15 cellular contexts compared by ENCODE assay signal in genomic region chr6:107066697-107067659, GRCh38. TPM values are rescaled to one million over a fixed set of nuclear protein-coding genes. Genes with fewer than 3 reads are reported as not detected.
A peak's percentile ranks its signal among the peaks of the same experiment; 100 is the strongest.
DNase-seq lines count a peak whose midpoint lies in the region; ATAC-seq and TF ChIP-seq lines count a peak whose summit lies in the region.
"Had no signal": no experiment of that assay in that cellular context is flagged by ENCODE, and none has a peak within 500 bp of the region (broad histone marks: within the 10 kb centered on the region; RNA-seq: fewer than 3 reads in every experiment).

No MANE protein-coding gene starts in this region.

- ATAC-seq in activated CD8-positive, alpha-beta T cell treated with anti-CD3 and anti-CD28 coated beads for 36 hours, result peak; percentile 51
- no peak for ATAC-seq in activated CD8-positive, alpha-beta T cell treated with anti-CD3 and anti-CD28 coated beads, Interleukin-2, amount 10 ng/mL, durations not matched to agents 7 days and 5 days
- ATAC-seq in HG02588 (IDR thresholded peaks at IDR 0.05; ENCODE audit: unreplicated experiment) (peak; percentile 53), left cardiac atrium (no peak)
- peak; percentile 79 to 83 for ATAC-seq in activated T-cell treated with anti-CD3 and anti-CD28 coated beads, Interleukin-2, amount 50 U/mL, for 72 hours (replicated peaks in 1 of 2)
- ATAC-seq: left ventricle myocardium superior had no signal

- H3K9me3 Mint-ChIP-seq in activated CD8-positive, alpha-beta T cell treated with anti-CD3 and anti-CD28 coated beads for 36 hours, result no peaks in the 10 kb centered on the region
- H3K9me3 Mint-ChIP-seq in activated CD8-positive, alpha-beta T cell treated with anti-CD3 and anti-CD28 coated beads, Interleukin-2, amount 10 ng/mL, durations not matched to agents 7 days and 5 days (ENCODE audit: insufficient read depth), result no peaks in the 10 kb centered on the region
- H3K9me3 Mint-ChIP-seq in activated T-cell treated with anti-CD3 and anti-CD28 coated beads, Interleukin-2, amount 50 U/mL, for 72 hours, result no peaks in the 10 kb centered on the region
- H3K9me3 Mint-ChIP-seq in progenitor cell of endocrine pancreas (ENCODE audit: low read depth), result no peaks in the 10 kb centered on the region
- H3K9me3 Mint-ChIP-seq: central memory CD8-positive, alpha-beta T cell; neural progenitor cell had no signal

- DNase-seq in activated CD8-positive, alpha-beta T cell treated with anti-CD3 and anti-CD28 coated beads for 36 hours, result peak; percentile 28
- DNase-seq in activated CD8-positive, alpha-beta T cell treated with anti-CD3 and anti-CD28 coated beads, Interleukin-2, amount 10 ng/mL, durations not matched to agents 7 days and 5 days, result no peak
- DNase-seq in activated T-cell treated with anti-CD3 and anti-CD28 coated beads, Interleukin-2, amount 50 U/mL, for 72 hours, result peak; percentile 45 to 53
- DNase-seq in progenitor cell of endocrine pancreas (ENCODE audit: low spot score, unreplicated experiment), result no peak
- DNase-seq in 8988T, result no peak
- DNase-seq in NCI-H69 (lab: John Stamatoyannopoulos, UW), result no peak
- DNase-seq in left cardiac atrium, result no peak
- DNase-seq: activated effector memory CD4-positive, alpha-beta T cell treated with Interleukin-2 at 50 U/mL for 16 hours; Caco-2; left ventricle myocardium superior; NCI-H2081 treated with DMSO at 0.1 percent for 48 hours; NK-92 treated with Interleukin-12 subunit alpha and Interleukin-12 subunit beta, amount 100 ng/mL, for 24 hours had no signal

- intact Hi-C loops in activated CD8-positive, alpha-beta T cell treated with anti-CD3 and anti-CD28 coated beads for 36 hours (cut with micrococcal nuclease), result no loop called here
- intact Hi-C loops in left cardiac atrium (cut with DNase I), result no loop called here

- TF ChIP-seq CTCF in activated CD8-positive, alpha-beta T cell treated with anti-CD3 and anti-CD28 coated beads for 36 hours (IDR thresholded peaks at IDR 0.05), result no peak
- no peak for TF ChIP-seq CTCF in progenitor cell of endocrine pancreas (IDR thresholded peaks at IDR 0.05; ENCODE audit: unreplicated experiment)

- H3K4me3 Mint-ChIP-seq in activated CD8-positive, alpha-beta T cell treated with anti-CD3 and anti-CD28 coated beads for 36 hours, result no peak overlapping the region
- no peak overlapping the region for H3K4me3 Mint-ChIP-seq in activated CD8-positive, alpha-beta T cell treated with anti-CD3 and anti-CD28 coated beads, Interleukin-2, amount 10 ng/mL, durations not matched to agents 7 days and 5 days
- H3K4me3 Mint-ChIP-seq in activated T-cell treated with anti-CD3 and anti-CD28 coated beads, Interleukin-2, amount 50 U/mL, for 72 hours, result peak overlapping the region; percentile 49 to 56
- no peak overlapping the region for H3K4me3 Mint-ChIP-seq in progenitor cell of endocrine pancreas (ENCODE audit: low read depth)
- H3K4me3 Mint-ChIP-seq: central memory CD8-positive, alpha-beta T cell; neural progenitor cell had no signal

- H3K27ac Mint-ChIP-seq in activated CD8-positive, alpha-beta T cell treated with anti-CD3 and anti-CD28 coated beads for 36 hours, result peak overlapping the region; percentile 36
- H3K27ac Mint-ChIP-seq in activated CD8-positive, alpha-beta T cell treated with anti-CD3 and anti-CD28 coated beads, Interleukin-2, amount 10 ng/mL, durations not matched to agents 7 days and 5 days, result no peak overlapping the region
- peak overlapping the region; percentile 83 for H3K27ac Mint-ChIP-seq in activated T-cell treated with anti-CD3 and anti-CD28 coated beads, Interleukin-2, amount 50 U/mL, for 72 hours
- H3K27ac Mint-ChIP-seq in progenitor cell of endocrine pancreas, result peak overlapping the region; percentile 15
- H3K27ac Mint-ChIP-seq: neural progenitor cell had no signal

- H3K27me3 Mint-ChIP-seq in activated CD8-positive, alpha-beta T cell treated with anti-CD3 and anti-CD28 coated beads for 36 hours, result no peaks in the 10 kb centered on the region
- no peaks in the 10 kb centered on the region for H3K27me3 Mint-ChIP-seq in activated CD8-positive, alpha-beta T cell treated with anti-CD3 and anti-CD28 coated beads, Interleukin-2, amount 10 ng/mL, durations not matched to agents 7 days and 5 days (ENCODE audit: low read depth)
- no peaks in the 10 kb centered on the region for H3K27me3 Mint-ChIP-seq in activated T-cell treated with anti-CD3 and anti-CD28 coated beads, Interleukin-2, amount 50 U/mL, for 72 hours (ENCODE audit: low read depth)
- peaks cover 11% of the 10 kb centered on the region for H3K27me3 Mint-ChIP-seq in progenitor cell of endocrine pancreas
- H3K27me3 Mint-ChIP-seq: central memory CD8-positive, alpha-beta T cell had no signal

- peaks cover 15% of the 10 kb centered on the region for H3K36me3 Mint-ChIP-seq in activated CD8-positive, alpha-beta T cell treated with anti-CD3 and anti-CD28 coated beads for 36 hours (ENCODE audit: low read depth)
- peaks cover 2% of the 10 kb centered on the region for H3K36me3 Mint-ChIP-seq in activated CD8-positive, alpha-beta T cell treated with anti-CD3 and anti-CD28 coated beads, Interleukin-2, amount 10 ng/mL, durations not matched to agents 7 days and 5 days (ENCODE audit: low read depth)
- no peaks in the 10 kb centered on the region for H3K36me3 Mint-ChIP-seq in activated T-cell treated with anti-CD3 and anti-CD28 coated beads, Interleukin-2, amount 50 U/mL, for 72 hours (ENCODE audit: insufficient read depth in 2 of 2)
- H3K36me3 Mint-ChIP-seq in progenitor cell of endocrine pancreas (ENCODE audit: insufficient read depth), result peaks cover 23% of the 10 kb centered on the region

- H3K4me1 Mint-ChIP-seq in activated CD8-positive, alpha-beta T cell treated with anti-CD3 and anti-CD28 coated beads for 36 hours (ENCODE audit: low read depth), result peaks cover 28% of the 10 kb centered on the region
- H3K4me1 Mint-ChIP-seq in activated CD8-positive, alpha-beta T cell treated with anti-CD3 and anti-CD28 coated beads, Interleukin-2, amount 10 ng/mL, durations not matched to agents 7 days and 5 days (ENCODE audit: low read depth), result peaks cover 32% of the 10 kb centered on the region
- H3K4me1 Mint-ChIP-seq in activated T-cell treated with anti-CD3 and anti-CD28 coated beads, Interleukin-2, amount 50 U/mL, for 72 hours (ENCODE audit: low read depth), result peaks cover 56% of the 10 kb centered on the region
- H3K4me1 Mint-ChIP-seq in progenitor cell of endocrine pancreas (ENCODE audit: low read depth), result peaks cover 11% of the 10 kb centered on the region

- POLR2A ChIA-PET in activated CD8-positive, alpha-beta T cell treated with anti-CD3 and anti-CD28 coated beads for 36 hours (lab: Charles Lee), result no interaction called here
- POLR2A ChIA-PET in activated CD8-positive, alpha-beta T cell treated with anti-CD3 and anti-CD28 coated beads, Interleukin-2, amount 10 ng/mL, durations not matched to agents 7 days and 5 days (lab: Charles Lee), result no interaction called here

- CTCF ChIA-PET in activated CD8-positive, alpha-beta T cell treated with anti-CD3 and anti-CD28 coated beads for 36 hours (lab: Charles Lee), result interaction anchor here (0.6 to 1.7 kb wide), 2 partner anchors 47 to 1252 kb away, joined by 3 to 5 read pairs; no protein-coding TSS in a partner anchor
- CTCF ChIA-PET in activated CD8-positive, alpha-beta T cell treated with anti-CD3 and anti-CD28 coated beads, Interleukin-2, amount 10 ng/mL, durations not matched to agents 7 days and 5 days (lab: Charles Lee), result interaction anchor here (0.5 to 0.7 kb wide), 2 partner anchors 39 to 1971 kb away, joined by 3 to 6 read pairs; partner anchors contain the start of gene MTRES1

RNA-seq across cellular contexts. Expression of gene MTRES1, which starts 39.0 kb away (rescaled TPM):
- total RNA-seq in activated CD8-positive, alpha-beta T cell treated with anti-CD3 and anti-CD28 coated beads for 36 hours, result 10 to 100 TPM; 17.2 to 18.0 TPM
- 10 to 100 TPM; 14.8 to 18.1 TPM for total RNA-seq in activated CD8-positive, alpha-beta T cell treated with anti-CD3 and anti-CD28 coated beads, Interleukin-2, amount 10 ng/mL, durations not matched to agents 7 days and 5 days
- total RNA-seq in activated T-cell treated with anti-CD3 and anti-CD28 coated beads, Interleukin-2, amount 50 U/mL, for 72 hours, result 10 to 100 TPM; 15.4 to 18.0 TPM
- total RNA-seq in progenitor cell of endocrine pancreas, result 16.8 and 18.3 TPM in 2 replicates
- total RNA-seq in left cardiac atrium, result 10 to 100 TPM; 21.7 to 29.6 TPM

RNA-seq across cellular contexts. Expression of gene BEND3, which starts 48.3 kb away (rescaled TPM):
- total RNA-seq in activated CD8-positive, alpha-beta T cell treated with anti-CD3 and anti-CD28 coated beads for 36 hours, result 1 to 10 TPM; 5.8 to 6.3 TPM
- total RNA-seq in activated CD8-positive, alpha-beta T cell treated with anti-CD3 and anti-CD28 coated beads, Interleukin-2, amount 10 ng/mL, durations not matched to agents 7 days and 5 days, result 1 to 10 TPM; 3.6 to 3.8 TPM
- total RNA-seq in activated T-cell treated with anti-CD3 and anti-CD28 coated beads, Interleukin-2, amount 50 U/mL, for 72 hours, result 1 to 10 TPM; 2.4 to 3.2 TPM
- total RNA-seq in progenitor cell of endocrine pancreas (22.4 and 23.6 TPM in 2 replicates), left cardiac atrium (1 to 10 TPM; 1.1 to 2.0 TPM)

Comparison
In these comparisons a context has a peak if more than half of its experiments do, and no peak if none do; other contexts are left out.
1. ATAC-seq: peak in activated CD8-positive, alpha-beta T cell treated with anti-CD3 and anti-CD28 coated beads for 36 hours (single experiment), HG02588 (single experiment) and activated T-cell treated with anti-CD3 and anti-CD28 coated beads, Interleukin-2, amount 50 U/mL, for 72 hours (2 of 2); none in activated CD8-positive, alpha-beta T cell treated with anti-CD3 and anti-CD28 coated beads, Interleukin-2, amount 10 ng/mL, durations not matched to agents 7 days and 5 days (single experiment) and left cardiac atrium (0 of 2).
2. DNase-seq: peak in activated CD8-positive, alpha-beta T cell treated with anti-CD3 and anti-CD28 coated beads for 36 hours (single experiment) and activated T-cell treated with anti-CD3 and anti-CD28 coated beads, Interleukin-2, amount 50 U/mL, for 72 hours (2 of 2); none in activated CD8-positive, alpha-beta T cell treated with anti-CD3 and anti-CD28 coated beads, Interleukin-2, amount 10 ng/mL, durations not matched to agents 7 days and 5 days (single experiment), progenitor cell of endocrine pancreas (single experiment), 8988T (single experiment), NCI-H69 (single experiment) and left cardiac atrium (single experiment).
3. H3K4me3 Mint-ChIP-seq: peak in activated T-cell treated with anti-CD3 and anti-CD28 coated beads, Interleukin-2, amount 50 U/mL, for 72 hours (2 of 2); none in activated CD8-positive, alpha-beta T cell treated with anti-CD3 and anti-CD28 coated beads for 36 hours (single experiment), activated CD8-positive, alpha-beta T cell treated with anti-CD3 and anti-CD28 coated beads, Interleukin-2, amount 10 ng/mL, durations not matched to agents 7 days and 5 days (single experiment) and progenitor cell of endocrine pancreas (single experiment).